ENCODE assay signal across 9 cellular contexts in the genomic region with DNA sequence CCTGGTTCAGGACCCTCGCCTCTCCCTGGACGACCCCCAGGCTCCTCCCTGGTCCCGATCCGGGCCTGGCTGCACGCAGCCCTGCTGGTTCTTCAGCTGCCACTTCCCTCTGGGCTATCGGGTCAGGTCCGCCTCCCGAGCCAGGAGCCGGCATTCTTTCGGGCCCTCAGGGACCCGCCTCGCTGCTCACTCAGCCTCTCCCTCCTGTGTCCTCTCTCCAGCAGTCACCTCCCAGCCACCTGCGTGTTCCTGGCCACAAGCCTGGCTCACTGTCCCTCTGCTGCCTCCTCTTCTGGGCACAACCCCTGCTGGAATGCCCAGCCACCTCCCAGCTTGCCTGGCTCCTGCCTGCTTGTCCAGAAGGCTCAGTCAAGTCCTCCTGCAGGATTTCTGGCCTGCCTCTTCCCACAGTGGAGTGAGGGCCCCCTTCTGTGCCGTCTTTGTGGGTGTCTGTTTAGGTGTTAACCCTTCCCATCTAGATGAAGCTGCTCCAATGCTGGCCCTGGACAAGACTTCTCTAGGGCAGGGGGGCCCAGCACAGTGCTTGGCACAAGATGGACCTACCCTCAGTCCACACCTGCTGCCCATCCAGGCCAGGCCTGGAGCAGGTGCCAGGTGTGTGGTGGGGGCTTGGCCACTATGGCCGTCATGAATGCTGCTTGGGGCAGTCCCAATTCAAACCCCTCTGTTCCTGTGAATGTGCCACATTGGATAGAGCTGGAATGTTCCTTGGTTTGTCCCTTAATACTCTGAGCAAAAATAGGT. TPM values are rescaled to one million over a fixed set of nuclear protein-coding genes. Genes with fewer than 3 reads are reported as not detected.
DNase-seq lines count a peak whose midpoint lies in the region; ATAC-seq and TF ChIP-seq lines count a peak whose summit lies in the region.
"Had no signal": no experiment of that assay in that cellular context is flagged by ENCODE, and none has a peak within 500 bp of the region (broad histone marks: within the 10 kb centered on the region; RNA-seq: fewer than 3 reads in every experiment).

No MANE protein-coding gene starts in this region.

- CTCF ChIA-PET in activated CD4-positive, alpha-beta T cell treated with anti-CD3 and anti-CD28 coated beads, Interleukin-2, amount 10 ng/mL, durations not matched to agents 7 days and 5 days (lab: Charles Lee) = interaction anchor here (2.3 kb wide), 1 partner anchor 55 kb away, joined by 8 read pairs; no protein-coding TSS in a partner anchor

- intact Hi-C loops in dorsolateral prefrontal cortex (cut with DNase I) = loop anchor here in 1 of 2 donors (5.0 kb wide), 1 partner anchor 55 kb away; no protein-coding TSS in a partner anchor
- intact Hi-C loops in upper lobe of right lung (cut with DNase I) = no loop called here

- peaks cover 30% of the 10 kb centered on the region for H3K27me3 Mint-ChIP-seq in activated CD4-positive, alpha-beta T cell treated with anti-CD3 and anti-CD28 coated beads, Interleukin-2, amount 10 ng/mL, durations not matched to agents 7 days and 5 days
- H3K27me3 Mint-ChIP-seq in activated T-cell treated with anti-CD3 and anti-CD28 coated beads, Interleukin-2, amount 50 U/mL, for 24 hours = peaks cover 15% of the 10 kb centered on the region

- H3K4me1 Mint-ChIP-seq in activated CD4-positive, alpha-beta T cell treated with anti-CD3 and anti-CD28 coated beads, Interleukin-2, amount 10 ng/mL, durations not matched to agents 7 days and 5 days = peaks cover 20% of the 10 kb centered on the region
- H3K4me1 Mint-ChIP-seq in activated T-cell treated with anti-CD3 and anti-CD28 coated beads, Interleukin-2, amount 50 U/mL, for 24 hours (ENCODE audit: low read depth) = peaks cover 21% of the 10 kb centered on the region

- H3K27me3 ChIP-seq in dorsolateral prefrontal cortex (no peaks in the 10 kb centered on the region), muscle layer of duodenum (ENCODE audit: low read depth, low read length) (no peaks in the 10 kb centered on the region), upper lobe of right lung (no peaks in the 10 kb centered on the region), HAP-1 (ENCODE audit: low read depth) (no peaks in the 10 kb centered on the region)

- H3K4me1 ChIP-seq in muscle layer of duodenum (ENCODE audit: control insufficient read depth in 1 of 2, insufficient read depth in 2 of 2, low read length in 2 of 2) (peaks cover 36 to 62% of the 10 kb centered on the region in 2 donors), upper lobe of right lung (peaks cover 50% of the 10 kb centered on the region), HAP-1 (peaks cover 4% of the 10 kb centered on the region)

- no peak for DNase-seq in activated CD4-positive, alpha-beta T cell treated with anti-CD3 and anti-CD28 coated beads, Interleukin-2, amount 10 ng/mL, durations not matched to agents 7 days and 5 days
- DNase-seq in activated CD4-positive, alpha-beta T cell treated with anti-CD3 and anti-CD28 coated beads for 48 hours = no peak
- peak in 1 of 10 donors; percentile 74 for DNase-seq in dorsolateral prefrontal cortex
- DNase-seq in upper lobe of right lung = peak; percentile 88
- no peak for DNase-seq in activated T-cell treated with anti-CD3 and anti-CD28 coated beads, Interleukin-2, amount 50 U/mL, for 24 hours
- no peak for DNase-seq in HAP-1 (ENCODE audit: low spot score in 2 of 2)
- DNase-seq in DMS79 (lab: John Stamatoyannopoulos, UW) = no peak
- DNase-seq: activated gamma-delta T cell treated with Interleukin-2 at 50 U/mL for 16 hours had no signal

- H3K36me3 ChIP-seq in muscle layer of duodenum (ENCODE audit: control insufficient read depth in 1 of 2, insufficient read depth in 2 of 2, low read length in 2 of 2) (no peaks in the 10 kb centered on the region), upper lobe of right lung (no peaks in the 10 kb centered on the region), HAP-1 (replicated peaks) (no peaks in the 10 kb centered on the region; the same call in 1 of the 2 replicates)

- H3K4me3 ChIP-seq in dorsolateral prefrontal cortex (peak overlapping the region in 29 of 59 donors; percentile 1 to 99 (median 90)), muscle layer of duodenum (ENCODE audit: low read depth in 1 of 2, low read length in 2 of 2) (peak overlapping the region; percentile 21 to 95), upper lobe of right lung (peak overlapping the region; percentile 86), HAP-1 (no peak overlapping the region)

- H3K27ac Mint-ChIP-seq in activated CD4-positive, alpha-beta T cell treated with anti-CD3 and anti-CD28 coated beads, Interleukin-2, amount 10 ng/mL, durations not matched to agents 7 days and 5 days = peak overlapping the region; percentile 20
- no peak overlapping the region for H3K27ac Mint-ChIP-seq in activated T-cell treated with anti-CD3 and anti-CD28 coated beads, Interleukin-2, amount 50 U/mL, for 24 hours

- POLR2A ChIA-PET in activated CD4-positive, alpha-beta T cell treated with anti-CD3 and anti-CD28 coated beads, Interleukin-2, amount 10 ng/mL, durations not matched to agents 7 days and 5 days (lab: Charles Lee) = no interaction called here

- TF ChIP-seq CTCF in dorsolateral prefrontal cortex (IDR thresholded peaks at IDR 0.05 in 54 of 56, conservative IDR thresholded peaks at IDR 0.05 in 2 of 56; ENCODE audit: low read depth in 1 of 56, partially characterized antibody in 56 of 56) (no peak), upper lobe of right lung (IDR thresholded peaks at IDR 0.05) (no peak)

- H3K9me3 Mint-ChIP-seq in activated CD4-positive, alpha-beta T cell treated with anti-CD3 and anti-CD28 coated beads, Interleukin-2, amount 10 ng/mL, durations not matched to agents 7 days and 5 days = no peaks in the 10 kb centered on the region
- no peaks in the 10 kb centered on the region for H3K9me3 Mint-ChIP-seq in activated T-cell treated with anti-CD3 and anti-CD28 coated beads, Interleukin-2, amount 50 U/mL, for 24 hours

- peak; percentile 67 for ATAC-seq in upper lobe of right lung

- in situ Hi-C loops in HAP-1 (cut with MboI; ENCODE audit: low sequenced_read_pairs) = loop anchor here (25.0 kb wide), 1 partner anchor 815 kb away; no protein-coding TSS in a partner anchor

- H3K36me3 Mint-ChIP-seq in activated CD4-positive, alpha-beta T cell treated with anti-CD3 and anti-CD28 coated beads, Interleukin-2, amount 10 ng/mL, durations not matched to agents 7 days and 5 days (ENCODE audit: low read depth) = no peaks in the 10 kb centered on the region
- no peaks in the 10 kb centered on the region for H3K36me3 Mint-ChIP-seq in activated T-cell treated with anti-CD3 and anti-CD28 coated beads, Interleukin-2, amount 50 U/mL, for 24 hours (ENCODE audit: low read depth)

- peak overlapping the region in 50 of 59 donors; percentile 10 to 89 (median 60) for H3K27ac ChIP-seq in dorsolateral prefrontal cortex
- H3K27ac ChIP-seq in muscle layer of duodenum (ENCODE audit: low read length) = peak overlapping the region; percentile 74
- peak overlapping the region; percentile 79 for H3K27ac ChIP-seq in upper lobe of right lung

- no peak overlapping the region for H3K4me3 Mint-ChIP-seq in activated CD4-positive, alpha-beta T cell treated with anti-CD3 and anti-CD28 coated beads, Interleukin-2, amount 10 ng/mL, durations not matched to agents 7 days and 5 days
- H3K4me3 Mint-ChIP-seq in activated T-cell treated with anti-CD3 and anti-CD28 coated beads, Interleukin-2, amount 50 U/mL, for 24 hours = no peak overlapping the region

- H3K9me3 ChIP-seq in muscle layer of duodenum (ENCODE audit: control insufficient read depth in 1 of 2, low read length in 2 of 2) = no peaks in the 10 kb centered on the region
- H3K9me3 ChIP-seq in upper lobe of right lung = no peaks in the 10 kb centered on the region
- H3K9me3 ChIP-seq in HAP-1 = no peaks in the 10 kb centered on the region

RNA-seq across cellular contexts. Expression of a gene that starts 2.2 kb away (rescaled TPM):
- total RNA-seq in activated CD4-positive, alpha-beta T cell treated with anti-CD3 and anti-CD28 coated beads, Interleukin-2, amount 10 ng/mL, durations not matched to agents 7 days and 5 days = 1 to 10 TPM; 1.7 to 2.1 TPM
- 100 to 1,000 TPM in 2 of 120 experiments, 10 to 100 TPM in 118; 39.0 to 119 (median 62.4) TPM for total RNA-seq in dorsolateral prefrontal cortex
- total RNA-seq in upper lobe of right lung = 110 TPM

Comparison
In these comparisons a context has a peak if more than half of its experiments do, and no peak if none do; other contexts are left out.
1. RNA of a gene that starts 2.2 kb away (total RNA-seq): 110 TPM in upper lobe of right lung (single experiment) and 39.0 to 119 TPM in dorsolateral prefrontal cortex; 1.7 to 2.1 TPM in activated CD4-positive, alpha-beta T cell treated with anti-CD3 and anti-CD28 coated beads, Interleukin-2, amount 10 ng/mL, durations not matched to agents 7 days and 5 days; every median in the first group is over 10 times any median in the second.
2. Peak in every context shown above with its lines, with median percentiles within 50 percentile points of each other: H3K27ac ChIP-seq.